ENCODE assay signal across 8 cellular contexts in genomic region chr19:50147462-50148423, GRCh38. TPM values are rescaled to one million over a fixed set of nuclear protein-coding genes. Genes with fewer than 3 reads are reported as not detected.
DNase-seq lines count a peak whose midpoint lies in the region; ATAC-seq and TF ChIP-seq lines count a peak whose summit lies in the region.

No MANE protein-coding gene starts in this region.

- H3K27ac ChIP-seq in DOHH2 (ENCODE audit: low read depth, low read length) (no peak overlapping the region), SJSA1 (no peak overlapping the region), foreskin keratinocyte (no peak overlapping the region)

- no peaks in the 10 kb centered on the region for H3K27me3 ChIP-seq in DOHH2 (ENCODE audit: control insufficient read depth, low read length)
- H3K27me3 ChIP-seq in SJSA1 (replicated peaks), result no peaks in the 10 kb centered on the region
- no peaks in the 10 kb centered on the region for H3K27me3 ChIP-seq in foreskin keratinocyte

- peaks cover 9% of the 10 kb centered on the region for H3K9me3 ChIP-seq in DOHH2 (ENCODE audit: control insufficient read depth, insufficient read depth, low read length)
- peaks cover 4% of the 10 kb centered on the region; the same call in 1 of the 2 replicates for H3K9me3 ChIP-seq in SJSA1 (replicated peaks)

- no peaks in the 10 kb centered on the region for H4K20me1 ChIP-seq in DOHH2 (ENCODE audit: control insufficient read depth, insufficient read depth, low read depth, low read length)

- H3K4me1 ChIP-seq in DOHH2 (ENCODE audit: control insufficient read depth, low read length), result peaks cover 7% of the 10 kb centered on the region
- no peaks in the 10 kb centered on the region for H3K4me1 ChIP-seq in SJSA1 (replicated peaks)
- H3K4me1 ChIP-seq in foreskin keratinocyte, result no peaks in the 10 kb centered on the region

- TF ChIP-seq CTCF in DOHH2 (IDR thresholded peaks at IDR 0.05; ENCODE audit: low read depth, low read length, poor library complexity, severe bottlenecking), result peak; percentile 56
- TF ChIP-seq CTCF in foreskin keratinocyte (conservative IDR thresholded peaks at IDR 0.05), result peak; percentile 55
- TF ChIP-seq CTCF in neural crest cell (conservative IDR thresholded peaks at IDR 0.05), result peak; percentile 63

- H3K4me1 Mint-ChIP-seq in neural crest cell, result peaks cover 9% of the 10 kb centered on the region
- H3K4me1 Mint-ChIP-seq in stimulated activated naive CD8-positive, alpha-beta T cell treated with anti-CD3 and anti-CD28 coated beads, Interleukin-15, Interleukin-2, amounts not matched to agents 100 ng/mL and 50 ng/mL, for 24 hours (ENCODE audit: low read depth), result peaks cover 6% of the 10 kb centered on the region

- H3K79me2 ChIP-seq in DOHH2 (ENCODE audit: control insufficient read depth, low read length), result no peaks in the 10 kb centered on the region

- no peaks in the 10 kb centered on the region for H3K36me3 Mint-ChIP-seq in neural crest cell (ENCODE audit: low read depth)
- H3K36me3 Mint-ChIP-seq in stimulated activated naive CD8-positive, alpha-beta T cell treated with anti-CD3 and anti-CD28 coated beads, Interleukin-15, Interleukin-2, amounts not matched to agents 100 ng/mL and 50 ng/mL, for 24 hours (ENCODE audit: low read depth), result no peaks in the 10 kb centered on the region

- peaks cover 37% of the 10 kb centered on the region for H3K27me3 Mint-ChIP-seq in neural crest cell (ENCODE audit: low read depth)
- H3K27me3 Mint-ChIP-seq in stimulated activated naive CD8-positive, alpha-beta T cell treated with anti-CD3 and anti-CD28 coated beads, Interleukin-15, Interleukin-2, amounts not matched to agents 100 ng/mL and 50 ng/mL, for 24 hours, result peaks cover 33% of the 10 kb centered on the region

- H3K9me3 Mint-ChIP-seq in neural crest cell, result peaks cover 5% of the 10 kb centered on the region
- H3K9me3 Mint-ChIP-seq in stimulated activated naive CD8-positive, alpha-beta T cell treated with anti-CD3 and anti-CD28 coated beads, Interleukin-15, Interleukin-2, amounts not matched to agents 100 ng/mL and 50 ng/mL, for 24 hours, result no peaks in the 10 kb centered on the region

- H3K36me3 ChIP-seq in DOHH2 (ENCODE audit: control insufficient read depth, low read length) (no peaks in the 10 kb centered on the region), SJSA1 (no peaks in the 10 kb centered on the region)

- peak; percentile 86 for ATAC-seq in foreskin keratinocyte
- no peak for ATAC-seq in HG03159 (IDR thresholded peaks at IDR 0.05; ENCODE audit: unreplicated experiment)

- no peaks in the 10 kb centered on the region for H3K9me2 ChIP-seq in DOHH2 (replicated peaks; ENCODE audit: control insufficient read depth, low read length)

- no peaks in the 10 kb centered on the region for H3F3A ChIP-seq in DOHH2 (ENCODE audit: control insufficient read depth, insufficient read depth)

- DNase-seq in Kasumi-1 (lab: John Stamatoyannopoulos, UW) (peak; percentile 80 to 85), SJSA1 (ENCODE audit: low read depth in 1 of 2, low spot score in 2 of 2) (peak; percentile 82 to 89), foreskin keratinocyte (peak; percentile 67 to 83), neural crest cell (ENCODE audit: low read depth, low spot score) (peak; percentile 75)
- DNase-seq in activated naive CD4-positive, alpha-beta T cell (lab: John Stamatoyannopoulos, UW), result peak in 3 of 4 experiments; percentile 36 to 72 (median 51)

- H3K27ac Mint-ChIP-seq in neural crest cell (ENCODE audit: unreplicated experiment), result no peak overlapping the region
- no peak overlapping the region for H3K27ac Mint-ChIP-seq in stimulated activated naive CD8-positive, alpha-beta T cell treated with anti-CD3 and anti-CD28 coated beads, Interleukin-15, Interleukin-2, amounts not matched to agents 100 ng/mL and 50 ng/mL, for 24 hours

- H3K4me3 ChIP-seq in DOHH2 (ENCODE audit: low read length) (peak overlapping the region; percentile 75), SJSA1 (peak overlapping the region; percentile 47)

- peak overlapping the region; percentile 85 for H3K4me3 Mint-ChIP-seq in neural crest cell
- H3K4me3 Mint-ChIP-seq in stimulated activated naive CD8-positive, alpha-beta T cell treated with anti-CD3 and anti-CD28 coated beads, Interleukin-15, Interleukin-2, amounts not matched to agents 100 ng/mL and 50 ng/mL, for 24 hours, result peak overlapping the region; percentile 76

- H3K4me2 ChIP-seq in DOHH2 (ENCODE audit: low read length), result peak overlapping the region; percentile 69

RNA-seq across cellular contexts. Expression of gene IZUMO2, which starts 15.3 kb away (rescaled TPM):
- not detected in 2 replicates for total RNA-seq in SJSA1 (2014; rRNA removed; shearing (Covaris generic))
- total RNA-seq in foreskin keratinocyte (not detected in 2 replicates), neural crest cell (not detected in 2 replicates)
- polyA plus RNA-seq in foreskin keratinocyte, result not detected in 2 replicates

RNA-seq across cellular contexts. Expression of gene MYH14, which starts 55.7 kb away (rescaled TPM):
- not detected in 2 replicates for total RNA-seq in SJSA1 (2014; rRNA removed; shearing (Covaris generic))
- total RNA-seq in foreskin keratinocyte, result 0.07 TPM in 1 of 2 replicates, not detected in the other
- 0.01 and 0.03 TPM in 2 replicates for polyA plus RNA-seq in foreskin keratinocyte
- 4.0 and 4.7 TPM in 2 replicates for total RNA-seq in neural crest cell
